Comparison of ENCODE assay signal across 1 cellular context in the genomic region with DNA sequence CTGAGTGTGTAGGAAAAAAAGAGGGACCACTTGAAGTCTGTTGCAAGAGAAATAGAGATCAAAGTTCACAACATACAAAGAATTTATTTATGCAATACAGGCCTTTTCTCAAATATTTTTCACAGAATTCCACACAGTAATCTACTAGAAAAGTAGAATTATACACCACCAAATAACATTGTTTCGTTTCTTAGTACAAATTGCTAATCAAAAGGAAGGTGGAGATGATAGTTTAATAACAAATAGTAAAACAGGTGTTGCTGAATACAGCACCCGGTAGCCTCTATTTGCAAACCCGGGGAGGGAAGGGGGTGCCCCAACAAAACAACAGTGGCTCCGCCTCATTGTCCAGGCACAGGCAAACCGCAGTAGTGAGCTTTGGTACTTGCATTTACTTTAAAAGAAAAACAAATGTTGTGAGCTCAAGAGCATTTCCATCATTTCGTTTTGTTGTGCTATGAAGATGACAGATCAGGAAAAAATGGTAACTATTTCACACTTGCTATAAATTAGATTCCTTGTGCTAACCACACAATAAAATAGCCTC.
TF ChIP-seq lines count a peak whose summit lies in the region.

No MANE protein-coding gene starts in this region.

TF ChIP-seq in HepG2, 621 proteins besides CTCF, POLR2A, EP300 and RAD21 (continued from another document):
- TF ChIP-seq MLLT10 (CRISPR knock-in tag; IDR thresholded peaks at IDR 0.05) (no peak), NFYB (CRISPR knock-in tag; IDR thresholded peaks at IDR 0.05) (no peak), PHF5A (CRISPR knock-in tag; IDR thresholded peaks at IDR 0.05; ENCODE audit: low read depth, unreplicated experiment) (peak; percentile 26), GATAD2A (CRISPR knock-in tag; IDR thresholded peaks at IDR 0.05) (peak; percentile 44; the same call in 1 of the 2 replicates), ZKSCAN5 (CRISPR knock-in tag; IDR thresholded peaks at IDR 0.05) (no peak), FOSL2 (CRISPR knock-in tag; IDR thresholded peaks at IDR 0.05) (0 out of 2 replicates have a peak, but pooled peaks have one; percentile 28), ZNF260 (CRISPR knock-in tag; IDR thresholded peaks at IDR 0.05; ENCODE audit: borderline replicate concordance, low read depth) (no peak), ISX (CRISPR knock-in tag; conservative IDR thresholded peaks at IDR 0.05) (no peak), SOX5 (CRISPR knock-in tag; IDR thresholded peaks at IDR 0.05; ENCODE audit: borderline replicate concordance) (peak; percentile 66; the same call in 1 of the 2 replicates), ASH2L (IDR thresholded peaks at IDR 0.05; ENCODE audit: insufficient read length, low read depth, low read length) (peak; percentile 89), HNRNPH1 (optimal IDR thresholded peaks at IDR 0.05; ENCODE audit: low read depth, low read length) (no peak), TEAD3 (CRISPR knock-in tag; optimal IDR thresholded peaks at IDR 0.05; ENCODE audit: borderline replicate concordance) (peak; percentile 16), ZNF724P (CRISPR knock-in tag; IDR thresholded peaks at IDR 0.05; ENCODE audit: borderline replicate concordance) (no peak), ZNF598 (CRISPR knock-in tag; IDR thresholded peaks at IDR 0.05; ENCODE audit: borderline replicate concordance) (no peak), ZNF44 (CRISPR knock-in tag; IDR thresholded peaks at IDR 0.05) (no peak), TEAD2 (CRISPR knock-in tag; IDR thresholded peaks at IDR 0.05) (no peak), REL (CRISPR knock-in tag; conservative IDR thresholded peaks at IDR 0.05) (no peak), ZNF138 (CRISPR knock-in tag; IDR thresholded peaks at IDR 0.05; ENCODE audit: low read depth) (no peak), NFRKB (IDR thresholded peaks at IDR 0.05) (no peak), ZFP36L1 (CRISPR knock-in tag; IDR thresholded peaks at IDR 0.05) (0 out of 2 replicates have a peak, but pooled peaks have one; percentile 19), HNF4G (IDR thresholded peaks at IDR 0.05; ENCODE audit: borderline replicate concordance, low read depth, low read length) (peak; percentile 51), HNF4G (CRISPR knock-in tag; IDR thresholded peaks at IDR 0.05; ENCODE audit: borderline replicate concordance, low read depth) (no peak), MED1 (CRISPR knock-in tag; IDR thresholded peaks at IDR 0.05) (peak; percentile 27; the same call in 1 of the 2 replicates), ZNF557 (CRISPR knock-in tag; IDR thresholded peaks at IDR 0.05) (no peak), TGIF2 (CRISPR knock-in tag; IDR thresholded peaks at IDR 0.05) (no peak), ZNF616 (CRISPR knock-in tag; IDR thresholded peaks at IDR 0.05; ENCODE audit: low read depth) (no peak), FLYWCH1 (CRISPR knock-in tag; IDR thresholded peaks at IDR 0.05) (no peak), ZNF30 (CRISPR knock-in tag; IDR thresholded peaks at IDR 0.05) (no peak), KDM6A (CRISPR knock-in tag; IDR thresholded peaks at IDR 0.05; ENCODE audit: low read depth) (peak; percentile 32; the same call in 1 of the 2 replicates), ZNF570 (CRISPR knock-in tag; IDR thresholded peaks at IDR 0.05; ENCODE audit: borderline replicate concordance) (no peak), SRY (CRISPR knock-in tag; IDR thresholded peaks at IDR 0.05) (no peak), THYN1 (CRISPR knock-in tag; IDR thresholded peaks at IDR 0.05; ENCODE audit: borderline replicate concordance, low read depth) (no peak), ZMAT3 (CRISPR knock-in tag; conservative IDR thresholded peaks at IDR 0.05) (no peak), U2AF1 (optimal IDR thresholded peaks at IDR 0.05; ENCODE audit: low read depth, low read length) (no peak), ZNF672 (CRISPR knock-in tag; IDR thresholded peaks at IDR 0.05) (no peak), BCL6 (CRISPR knock-in tag; IDR thresholded peaks at IDR 0.05) (no peak), BCLAF1 (IDR thresholded peaks at IDR 0.05) (no peak)
- TF ChIP-seq, protein P1, sequence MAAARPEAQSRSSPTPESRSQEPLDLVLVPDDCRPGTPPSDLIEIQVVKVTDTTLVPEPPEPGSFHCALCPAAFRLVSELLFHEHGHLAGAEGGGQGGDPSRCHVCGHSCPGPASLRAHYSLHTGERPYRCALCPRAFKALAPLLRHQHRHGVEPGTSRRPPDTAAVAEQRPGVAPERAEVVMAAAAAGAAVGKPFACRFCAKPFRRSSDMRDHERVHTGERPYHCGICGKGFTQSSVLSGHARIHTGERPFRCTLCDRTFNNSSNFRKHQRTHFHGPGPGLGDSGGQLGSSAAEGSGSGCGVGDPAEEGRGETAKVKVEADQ (CRISPR knock-in tag; IDR thresholded peaks at IDR 0.05; ENCODE audit: borderline replicate concordance) = no peak
- TF ChIP-seq, protein P2, sequence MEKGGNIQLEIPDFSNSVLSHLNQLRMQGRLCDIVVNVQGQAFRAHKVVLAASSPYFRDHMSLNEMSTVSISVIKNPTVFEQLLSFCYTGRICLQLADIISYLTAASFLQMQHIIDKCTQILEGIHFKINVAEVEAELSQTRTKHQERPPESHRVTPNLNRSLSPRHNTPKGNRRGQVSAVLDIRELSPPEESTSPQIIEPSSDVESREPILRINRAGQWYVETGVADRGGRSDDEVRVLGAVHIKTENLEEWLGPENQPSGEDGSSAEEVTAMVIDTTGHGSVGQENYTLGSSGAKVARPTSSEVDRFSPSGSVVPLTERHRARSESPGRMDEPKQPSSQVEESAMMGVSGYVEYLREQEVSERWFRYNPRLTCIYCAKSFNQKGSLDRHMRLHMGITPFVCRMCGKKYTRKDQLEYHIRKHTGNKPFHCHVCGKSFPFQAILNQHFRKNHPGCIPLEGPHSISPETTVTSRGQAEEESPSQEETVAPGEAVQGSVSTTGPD (CRISPR knock-in tag; IDR thresholded peaks at IDR 0.05) = no peak
- TF ChIP-seq, protein P3, sequence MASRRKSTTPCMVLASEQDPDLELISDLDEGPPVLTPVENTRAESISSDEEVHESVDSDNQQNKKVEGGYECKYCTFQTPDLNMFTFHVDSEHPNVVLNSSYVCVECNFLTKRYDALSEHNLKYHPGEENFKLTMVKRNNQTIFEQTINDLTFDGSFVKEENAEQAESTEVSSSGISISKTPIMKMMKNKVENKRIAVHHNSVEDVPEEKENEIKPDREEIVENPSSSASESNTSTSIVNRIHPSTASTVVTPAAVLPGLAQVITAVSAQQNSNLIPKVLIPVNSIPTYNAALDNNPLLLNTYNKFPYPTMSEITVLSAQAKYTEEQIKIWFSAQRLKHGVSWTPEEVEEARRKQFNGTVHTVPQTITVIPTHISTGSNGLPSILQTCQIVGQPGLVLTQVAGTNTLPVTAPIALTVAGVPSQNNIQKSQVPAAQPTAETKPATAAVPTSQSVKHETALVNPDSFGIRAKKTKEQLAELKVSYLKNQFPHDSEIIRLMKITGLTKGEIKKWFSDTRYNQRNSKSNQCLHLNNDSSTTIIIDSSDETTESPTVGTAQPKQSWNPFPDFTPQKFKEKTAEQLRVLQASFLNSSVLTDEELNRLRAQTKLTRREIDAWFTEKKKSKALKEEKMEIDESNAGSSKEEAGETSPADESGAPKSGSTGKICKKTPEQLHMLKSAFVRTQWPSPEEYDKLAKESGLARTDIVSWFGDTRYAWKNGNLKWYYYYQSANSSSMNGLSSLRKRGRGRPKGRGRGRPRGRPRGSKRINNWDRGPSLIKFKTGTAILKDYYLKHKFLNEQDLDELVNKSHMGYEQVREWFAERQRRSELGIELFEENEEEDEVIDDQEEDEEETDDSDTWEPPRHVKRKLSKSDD (CRISPR knock-in tag; IDR thresholded peaks at IDR 0.05; ENCODE audit: low read depth) = no peak
- TF ChIP-seq, protein P4, sequence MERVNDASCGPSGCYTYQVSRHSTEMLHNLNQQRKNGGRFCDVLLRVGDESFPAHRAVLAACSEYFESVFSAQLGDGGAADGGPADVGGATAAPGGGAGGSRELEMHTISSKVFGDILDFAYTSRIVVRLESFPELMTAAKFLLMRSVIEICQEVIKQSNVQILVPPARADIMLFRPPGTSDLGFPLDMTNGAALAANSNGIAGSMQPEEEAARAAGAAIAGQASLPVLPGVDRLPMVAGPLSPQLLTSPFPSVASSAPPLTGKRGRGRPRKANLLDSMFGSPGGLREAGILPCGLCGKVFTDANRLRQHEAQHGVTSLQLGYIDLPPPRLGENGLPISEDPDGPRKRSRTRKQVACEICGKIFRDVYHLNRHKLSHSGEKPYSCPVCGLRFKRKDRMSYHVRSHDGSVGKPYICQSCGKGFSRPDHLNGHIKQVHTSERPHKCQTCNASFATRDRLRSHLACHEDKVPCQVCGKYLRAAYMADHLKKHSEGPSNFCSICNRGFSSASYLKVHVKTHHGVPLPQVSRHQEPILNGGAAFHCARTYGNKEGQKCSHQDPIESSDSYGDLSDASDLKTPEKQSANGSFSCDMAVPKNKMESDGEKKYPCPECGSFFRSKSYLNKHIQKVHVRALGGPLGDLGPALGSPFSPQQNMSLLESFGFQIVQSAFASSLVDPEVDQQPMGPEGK (CRISPR knock-in tag; IDR thresholded peaks at IDR 0.05) = peak; percentile 92
